Comparison of ENCODE assay signal across 28 cellular contexts in the genomic region with DNA sequence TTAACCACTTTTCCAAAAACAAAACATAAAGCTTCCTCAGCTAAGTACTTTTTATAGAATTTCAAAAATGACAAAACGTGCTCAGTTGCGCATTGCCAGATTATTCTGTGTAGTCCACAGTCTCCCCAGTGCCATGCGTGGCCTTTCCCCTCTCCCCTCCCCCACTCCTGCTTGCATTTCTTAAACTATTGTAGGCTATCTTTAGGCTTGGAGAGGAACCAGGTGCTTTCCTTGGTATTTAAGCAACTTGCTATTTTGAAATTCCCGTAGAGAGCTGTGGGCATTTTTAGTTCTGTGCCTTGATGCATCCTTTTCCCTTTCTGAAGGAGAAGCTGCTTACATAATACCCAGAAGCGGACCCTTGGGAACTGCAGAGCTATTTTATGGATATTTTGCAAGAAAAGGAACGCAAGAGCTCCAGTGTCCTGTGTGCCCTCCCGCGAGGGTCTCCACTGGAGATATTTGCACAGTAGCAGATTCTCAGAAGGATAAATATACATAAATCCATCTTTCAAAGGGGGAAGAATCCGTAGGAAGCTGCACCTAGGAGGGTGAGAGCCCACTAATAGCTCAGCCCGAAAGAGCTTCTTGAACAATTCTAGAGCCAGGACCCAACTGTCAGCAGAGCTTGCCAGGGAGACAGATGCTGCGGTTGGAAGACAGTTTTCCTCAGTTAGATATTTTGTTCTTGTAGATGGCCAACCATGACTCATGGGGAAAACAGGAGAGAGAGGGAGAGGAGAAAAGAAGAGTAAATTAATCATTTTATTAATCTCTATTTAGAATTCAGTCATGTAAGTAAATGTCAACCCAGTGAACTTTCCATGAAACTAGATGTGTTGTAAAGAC. TPM values are rescaled to one million over a fixed set of nuclear protein-coding genes. Genes with fewer than 3 reads are reported as not detected.
DNase-seq lines count a peak whose midpoint lies in the region; ATAC-seq, FAIRE-seq and TF ChIP-seq lines count a peak whose summit lies in the region.
"Had no signal": no experiment of that assay in that cellular context is flagged by ENCODE, and none has a peak within 500 bp of the region (broad histone marks: within the 10 kb centered on the region; RNA-seq: fewer than 3 reads in every experiment).

No MANE protein-coding gene starts in this region.

- H3K4me3 ChIP-seq in BLaER1 = no peak overlapping the region
- no peak overlapping the region for H3K4me3 ChIP-seq in astrocyte (ENCODE audit: insufficient read depth, low read depth, low read length)
- H3K4me3 ChIP-seq in gastroesophageal sphincter = no peak overlapping the region
- peak overlapping the region in 3 of 4 donors; percentile 11 to 32 (median 12) for H3K4me3 ChIP-seq in sigmoid colon
- H3K4me3 ChIP-seq in Karpas-422 (ENCODE audit: low read length) = no peak overlapping the region
- H3K4me3 ChIP-seq: coronary artery, left lung had no signal

- H4K20me1 ChIP-seq in BLaER1 = no peaks in the 10 kb centered on the region
- H4K20me1 ChIP-seq in astrocyte (ENCODE audit: insufficient read depth, low read length) = no peaks in the 10 kb centered on the region
- no peaks in the 10 kb centered on the region for H4K20me1 ChIP-seq in Karpas-422 (ENCODE audit: insufficient read depth, low read depth, low read length)

- DNase-seq in astrocyte (ENCODE audit: low read depth) = peak; percentile 51
- no peak for DNase-seq in sigmoid colon
- DNase-seq in T-helper 2 cell treated with Interferon-gamma antibody and Interleukin-4, amounts not matched to agents 5 μg/mL and 100 μg/mL, for 36 hours (ENCODE audit: low spot score) = no peak
- DNase-seq in Karpas-422 = no peak
- DNase-seq in NCI-H1417 treated with DMSO at 0.1 percent for 48 hours (lab: John Stamatoyannopoulos, UW) = no peak
- no peak for DNase-seq in HPDE6-E6E7 (ENCODE audit: extremely low spot score)
- DNase-seq: activated CD4-positive, alpha-beta T cell treated with anti-CD3 and anti-CD28 coated beads, Interleukin-2, amount 10 ng/mL, durations not matched to agents 24 days and 14 days; activated gamma-delta T cell treated with Interleukin-2 at 50 U/mL for 16 hours; activated naive CD8-positive, alpha-beta T cell treated with anti-CD3 and anti-CD28 coated beads, Interleukin-2, amount 50 U/mL, for 24 hours; activated T-cell treated with anti-CD3 and anti-CD28 coated beads, Interleukin-2, amount 50 U/mL, for 4 hours; CD8-positive, alpha-beta T cell; DMS153; GOT3; left lung; naive thymus-derived CD8-positive, alpha-beta T cell; NCI-H1105 treated with DMSO at 0.1 percent for 48 hours; NCI-H2029; NCI-H226; substantia nigra; SW 1271; T1000; WERI-Rb-1 had no signal

- H3K27me3 ChIP-seq in BLaER1 (no peaks in the 10 kb centered on the region), astrocyte (ENCODE audit: insufficient read depth, low read length) (no peaks in the 10 kb centered on the region), gastroesophageal sphincter (no peaks in the 10 kb centered on the region), sigmoid colon (no peaks in the 10 kb centered on the region), Karpas-422 (ENCODE audit: low read length) (no peaks in the 10 kb centered on the region)
- H3K27me3 ChIP-seq: left lung had no signal

- no peak for TF ChIP-seq POLR2A in gastroesophageal sphincter (IDR thresholded peaks at IDR 0.05)
- no peak for TF ChIP-seq POLR2A in sigmoid colon (IDR thresholded peaks at IDR 0.05)

- H3K9ac ChIP-seq in BLaER1 (no peak overlapping the region), astrocyte (ENCODE audit: low read length) (no peak overlapping the region), Karpas-422 (ENCODE audit: low read length) (no peak overlapping the region)

- H3K9me3 ChIP-seq in BLaER1 (no peaks in the 10 kb centered on the region), astrocyte (ENCODE audit: insufficient read depth, low read depth, low read length) (no peaks in the 10 kb centered on the region), gastroesophageal sphincter (no peaks in the 10 kb centered on the region), sigmoid colon (no peaks in the 10 kb centered on the region), Karpas-422 (ENCODE audit: low read length) (peaks cover 15% of the 10 kb centered on the region; the same call in 1 of the 2 replicates)
- H3K9me3 ChIP-seq: left lung had no signal

- H3K36me3 ChIP-seq in BLaER1 (no peaks in the 10 kb centered on the region), astrocyte (ENCODE audit: insufficient read depth, low read length) (no peaks in the 10 kb centered on the region), gastroesophageal sphincter (no peaks in the 10 kb centered on the region), sigmoid colon (no peaks in the 10 kb centered on the region), Karpas-422 (ENCODE audit: insufficient read depth, low read length) (no peaks in the 10 kb centered on the region)
- H3K36me3 ChIP-seq: left lung, WERI-Rb-1 had no signal

- intact Hi-C loops in sigmoid colon (cut with DNase I) = no loop called here

- H3K4me3 Mint-ChIP-seq in astrocyte (ENCODE audit: unreplicated experiment) = no peak overlapping the region
- no peak overlapping the region for H3K4me3 Mint-ChIP-seq in T-helper 2 cell treated with Interferon-gamma antibody and Interleukin-4, amounts not matched to agents 5 μg/mL and 100 μg/mL, for 36 hours
- H3K4me3 Mint-ChIP-seq: activated CD4-positive, alpha-beta T cell treated with anti-CD3 and anti-CD28 coated beads, Interleukin-2, amount 10 ng/mL, durations not matched to agents 24 days and 14 days; activated naive CD8-positive, alpha-beta T cell treated with anti-CD3 and anti-CD28 coated beads, Interleukin-2, amount 50 U/mL, for 24 hours; activated T-cell treated with anti-CD3 and anti-CD28 coated beads, Interleukin-2, amount 50 U/mL, for 4 hours; CD8-positive, alpha-beta T cell; naive thymus-derived CD8-positive, alpha-beta T cell had no signal

- WGBS in gastroesophageal sphincter (ENCODE audit: low coverage in 1 of 2), 2 donors = 20 to 26% methylated on average over 4 to 11 of the region's 11 CpGs
- WGBS in sigmoid colon, 2 donors = 65 to 81% methylated on average over 11 of the region's 11 CpGs

- no peak for FAIRE-seq in astrocyte (lab: Jason Lieb, UNC)
- FAIRE-seq: G401.6, islet of Langerhans had no signal

- H3K4me1 Mint-ChIP-seq in astrocyte (ENCODE audit: low read depth, unreplicated experiment) = peaks cover 5% of the 10 kb centered on the region
- H3K4me1 Mint-ChIP-seq in T-helper 2 cell treated with Interferon-gamma antibody and Interleukin-4, amounts not matched to agents 5 μg/mL and 100 μg/mL, for 36 hours (ENCODE audit: low read depth) = no peaks in the 10 kb centered on the region
- H3K4me1 Mint-ChIP-seq: activated CD4-positive, alpha-beta T cell treated with anti-CD3 and anti-CD28 coated beads, Interleukin-2, amount 10 ng/mL, durations not matched to agents 24 days and 14 days; activated naive CD8-positive, alpha-beta T cell treated with anti-CD3 and anti-CD28 coated beads, Interleukin-2, amount 50 U/mL, for 24 hours; naive thymus-derived CD8-positive, alpha-beta T cell had no signal

- no peak for TF ChIP-seq CTCF in astrocyte (IDR thresholded peaks at IDR 0.05; ENCODE audit: insufficient read depth, low read depth, low read length)
- no peak for TF ChIP-seq CTCF in gastroesophageal sphincter (IDR thresholded peaks at IDR 0.05)
- no peak for TF ChIP-seq CTCF in sigmoid colon (IDR thresholded peaks at IDR 0.05)

- H3K27ac ChIP-seq in BLaER1 (no peak overlapping the region), astrocyte (ENCODE audit: low read depth, low read length) (no peak overlapping the region), gastroesophageal sphincter (peak overlapping the region in 3 of 4 donors; percentile 41 to 62 (median 45)), sigmoid colon (peak overlapping the region; percentile 52 to 79 (median 68)), Karpas-422 (ENCODE audit: low read length) (no peak overlapping the region)
- H3K27ac ChIP-seq: coronary artery, left lung, WERI-Rb-1 had no signal

- H3K9me2 ChIP-seq in Karpas-422 (replicated peaks; ENCODE audit: insufficient read depth, low read length) = no peaks in the 10 kb centered on the region

- H3K27me3 Mint-ChIP-seq in astrocyte (ENCODE audit: low read depth, unreplicated experiment) = no peaks in the 10 kb centered on the region
- no peaks in the 10 kb centered on the region for H3K27me3 Mint-ChIP-seq in T-helper 2 cell treated with Interferon-gamma antibody and Interleukin-4, amounts not matched to agents 5 μg/mL and 100 μg/mL, for 36 hours (ENCODE audit: low read depth)
- H3K27me3 Mint-ChIP-seq: activated CD4-positive, alpha-beta T cell treated with anti-CD3 and anti-CD28 coated beads, Interleukin-2, amount 10 ng/mL, durations not matched to agents 24 days and 14 days; activated naive CD8-positive, alpha-beta T cell treated with anti-CD3 and anti-CD28 coated beads, Interleukin-2, amount 50 U/mL, for 24 hours; naive thymus-derived CD8-positive, alpha-beta T cell had no signal

- H3K9me3 Mint-ChIP-seq in astrocyte (ENCODE audit: unreplicated experiment) = no peaks in the 10 kb centered on the region
- H3K9me3 Mint-ChIP-seq in T-helper 2 cell treated with Interferon-gamma antibody and Interleukin-4, amounts not matched to agents 5 μg/mL and 100 μg/mL, for 36 hours = peaks cover 21% of the 10 kb centered on the region
- H3K9me3 Mint-ChIP-seq: activated CD4-positive, alpha-beta T cell treated with anti-CD3 and anti-CD28 coated beads, Interleukin-2, amount 10 ng/mL, durations not matched to agents 24 days and 14 days had no signal

- H3K4me2 ChIP-seq in BLaER1 (peak overlapping the region; percentile 62), astrocyte (ENCODE audit: low read length) (no peak overlapping the region), Karpas-422 (ENCODE audit: low read depth, low read length, poor library complexity, severe bottlenecking) (no peak overlapping the region)

- H2AFZ ChIP-seq in astrocyte (ENCODE audit: low read depth, low read length) = no peak overlapping the region
- H2AFZ ChIP-seq in Karpas-422 (ENCODE audit: low read length) = no peak overlapping the region

- no peak overlapping the region for H3K27ac Mint-ChIP-seq in astrocyte (ENCODE audit: unreplicated experiment)
- H3K27ac Mint-ChIP-seq in T-helper 2 cell treated with Interferon-gamma antibody and Interleukin-4, amounts not matched to agents 5 μg/mL and 100 μg/mL, for 36 hours = no peak overlapping the region
- H3K27ac Mint-ChIP-seq: activated CD4-positive, alpha-beta T cell treated with anti-CD3 and anti-CD28 coated beads, Interleukin-2, amount 10 ng/mL, durations not matched to agents 24 days and 14 days; activated naive CD8-positive, alpha-beta T cell treated with anti-CD3 and anti-CD28 coated beads, Interleukin-2, amount 50 U/mL, for 24 hours; CD8-positive, alpha-beta T cell; naive thymus-derived CD8-positive, alpha-beta T cell had no signal

- ATAC-seq in gastroesophageal sphincter = peak; percentile 68
- ATAC-seq: activated naive CD8-positive, alpha-beta T cell treated with anti-CD3 and anti-CD28 coated beads, Interleukin-2, amount 50 U/mL, for 24 hours; activated T-cell treated with anti-CD3 and anti-CD28 coated beads, Interleukin-2, amount 50 U/mL, for 4 hours; CD8-positive, alpha-beta T cell; left lung; naive thymus-derived CD8-positive, alpha-beta T cell had no signal

- H3K4me1 ChIP-seq in BLaER1 = peaks cover 20% of the 10 kb centered on the region
- H3K4me1 ChIP-seq in astrocyte (ENCODE audit: insufficient read depth, low read length) = no peaks in the 10 kb centered on the region
- H3K4me1 ChIP-seq in gastroesophageal sphincter = peaks cover 0 to 31% (median 0%) of the 10 kb centered on the region in 3 donors
- peaks cover 0 to 35% (median 29%) of the 10 kb centered on the region in 4 donors for H3K4me1 ChIP-seq in sigmoid colon
- no peaks in the 10 kb centered on the region for H3K4me1 ChIP-seq in Karpas-422 (ENCODE audit: low read length)
- H3K4me1 ChIP-seq: left lung had no signal

- H3K36me3 Mint-ChIP-seq in astrocyte (ENCODE audit: low read depth, unreplicated experiment) = no peaks in the 10 kb centered on the region
- no peaks in the 10 kb centered on the region for H3K36me3 Mint-ChIP-seq in T-helper 2 cell treated with Interferon-gamma antibody and Interleukin-4, amounts not matched to agents 5 μg/mL and 100 μg/mL, for 36 hours (ENCODE audit: low read depth)
- H3K36me3 Mint-ChIP-seq: CD8-positive, alpha-beta T cell; naive thymus-derived CD8-positive, alpha-beta T cell had no signal

- TF ChIP-seq EP300 in gastroesophageal sphincter (IDR thresholded peaks at IDR 0.05) (no peak), sigmoid colon (IDR thresholded peaks at IDR 0.05) (no peak)

- H3K79me2 ChIP-seq in astrocyte (ENCODE audit: insufficient read depth, low read length) (no peaks in the 10 kb centered on the region), Karpas-422 (ENCODE audit: low read length) (no peaks in the 10 kb centered on the region)

RNA-seq across cellular contexts. Expression of a gene that starts 14.3 kb away (rescaled TPM):
- total RNA-seq in astrocyte = 53.6 and 58.8 TPM in 2 replicates
- under 1 TPM; 0.16 to 0.67 (median 0.26) TPM for total RNA-seq in gastroesophageal sphincter
- 1 to 10 TPM in 2 of 4 donors, under 1 TPM in 2; 0.27 to 6.4 (median 1.1) TPM for total RNA-seq in sigmoid colon
- under 1 TPM in 1 of 3 donors, not detected in 2; 0.31 TPM for polyA plus RNA-seq in sigmoid colon
- not detected in 2 replicates for total RNA-seq in Karpas-422 (2014; rRNA removed; shearing (Covaris generic); ENCODE audit: low replicate concordance)
- total RNA-seq: activated CD4-positive, alpha-beta T cell treated with anti-CD3 and anti-CD28 coated beads, Interleukin-2, amount 10 ng/mL, durations not matched to agents 24 days and 14 days; CD8-positive, alpha-beta T cell; HT-29; naive thymus-derived CD8-positive, alpha-beta T cell had no signal
- polyA plus RNA-seq: naive thymus-derived CD8-positive, alpha-beta T cell had no signal

Comparison
In these comparisons a context has a peak if more than half of its experiments do, and no peak if none do; other contexts are left out.
1. H3K27ac ChIP-seq: peak in gastroesophageal sphincter (3 of 4) and sigmoid colon (4 of 4); none in BLaER1 (single experiment), astrocyte (single experiment) and Karpas-422 (single experiment).
2. H3K4me3 ChIP-seq: peak in sigmoid colon (3 of 4); none in BLaER1 (single experiment), astrocyte (single experiment), gastroesophageal sphincter (0 of 2) and Karpas-422 (single experiment).